8 cellular contexts compared by ENCODE assay signal in genomic region chr17:17303847-17304490, GRCh38. TPM values are rescaled to one million over a fixed set of nuclear protein-coding genes. Genes with fewer than 3 reads are reported as not detected.
A peak's percentile ranks its signal among the peaks of the same experiment; 100 is the strongest.
DNase-seq lines count a peak whose midpoint lies in the region; ATAC-seq and TF ChIP-seq lines count a peak whose summit lies in the region.

No MANE protein-coding gene starts in this region.

- peaks cover 10% of the 10 kb centered on the region for H3K4me1 ChIP-seq in SJSA1 (replicated peaks)

- H3K4me3 ChIP-seq in SJSA1, result peak overlapping the region; percentile 61
- peak overlapping the region; percentile 55 for H3K4me3 ChIP-seq in fibroblast of pulmonary artery (replicated peaks; ENCODE audit: low read depth, low read length)
- H3K4me3 ChIP-seq in skeletal muscle cell (ENCODE audit: low read depth, low read length), result peak overlapping the region; percentile 63

- H3K36me3 ChIP-seq in SJSA1, result no peaks in the 10 kb centered on the region

- no peaks in the 10 kb centered on the region; the same call in 1 of the 2 replicates for H3K9me3 ChIP-seq in SJSA1 (replicated peaks)

- 0 out of 2 replicates have a peak, but pooled peaks cover 6% of the 10 kb centered on the region for H3K27me3 ChIP-seq in SJSA1 (replicated peaks)

- TF ChIP-seq CTCF in fibroblast of pulmonary artery (IDR thresholded peaks at IDR 0.05; ENCODE audit: low read length, missing control alignments), result no peak

- ATAC-seq in GM19324 (IDR thresholded peaks at IDR 0.05; ENCODE audit: low FRiP score, unreplicated experiment) (peak; percentile 26), HG02981 (IDR thresholded peaks at IDR 0.05; ENCODE audit: unreplicated experiment) (no peak)

- no peak overlapping the region for H3K27ac ChIP-seq in SJSA1

- DNase-seq in SJSA1 (ENCODE audit: low read depth in 1 of 2, low spot score in 2 of 2), result no peak
- DNase-seq in fibroblast of pulmonary artery (ENCODE audit: low read depth), result no peak
- DNase-seq in skeletal muscle cell (ENCODE audit: low read depth), result no peak
- no peak for DNase-seq in islet precursor cell
- no peak for DNase-seq in activated CD8-positive, alpha-beta memory T cell treated with anti-CD3 and anti-CD28 coated beads, Interleukin-2, amount 50 U/mL, for 48 hours
- DNase-seq in AML-193 (lab: John Stamatoyannopoulos, UW), result no peak

RNA-seq across cellular contexts. Expression of gene NT5M, which starts 0.8 kb away (rescaled TPM):
- total RNA-seq in SJSA1 (2014; rRNA removed; shearing (Covaris generic)), result 0.69 and 0.87 TPM in 2 replicates

RNA-seq across cellular contexts. Expression of gene COPS3, which starts 22.9 kb away (rescaled TPM):
- total RNA-seq in SJSA1 (2014; rRNA removed; shearing (Covaris generic)), result 132 and 182 TPM in 2 replicates
